8 cellular contexts compared by ENCODE assay signal in the genomic region with DNA sequence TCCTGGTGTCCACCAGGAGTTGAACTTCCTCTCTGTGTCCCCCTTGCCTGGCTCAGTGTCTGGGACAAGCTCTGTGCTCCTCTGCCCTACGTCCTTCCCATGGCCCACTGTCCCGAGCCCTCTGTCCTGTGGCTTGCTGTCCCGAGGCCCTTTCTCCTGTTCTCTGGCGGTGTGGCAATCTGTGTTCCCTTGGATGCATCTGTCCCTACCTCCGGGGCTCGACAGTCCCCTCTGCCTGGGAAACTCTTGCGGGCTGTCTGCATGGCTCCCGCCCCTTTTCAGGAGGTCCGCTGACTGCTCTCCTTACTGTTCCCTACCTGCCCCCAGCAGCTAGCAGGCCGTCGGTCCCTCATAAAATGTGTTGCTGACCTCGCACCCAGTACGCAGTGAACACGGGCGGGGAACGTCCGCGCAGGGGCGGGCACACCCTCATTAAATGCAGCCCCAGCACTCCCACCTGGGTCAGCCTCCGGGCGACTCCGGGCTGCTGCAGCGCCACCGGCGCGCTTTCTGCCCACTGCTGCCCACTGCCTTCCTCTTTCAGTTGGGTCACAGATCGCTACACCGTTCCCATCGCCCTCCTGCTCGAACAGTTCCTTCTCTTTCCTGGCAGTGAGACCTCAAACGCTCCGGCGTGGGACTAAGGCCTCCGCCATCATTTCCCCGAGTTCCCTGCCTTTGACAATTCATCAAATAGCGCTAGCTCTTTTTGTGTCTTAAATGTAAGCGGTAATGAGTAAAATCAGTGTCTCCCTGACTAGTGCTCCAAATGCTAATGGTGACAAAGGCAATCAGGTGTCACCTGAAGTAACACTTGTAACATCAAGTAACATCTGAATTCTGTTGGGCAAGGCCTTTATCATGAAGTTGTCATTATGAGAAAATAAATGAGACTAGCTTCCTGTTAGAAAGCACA.
DNase-seq lines count a peak whose midpoint lies in the region; ATAC-seq and TF ChIP-seq lines count a peak whose summit lies in the region.

No MANE protein-coding gene starts in this region.

- H3K4me1 Mint-ChIP-seq in activated naive CD8-positive, alpha-beta T cell treated with anti-CD3 and anti-CD28 coated beads, Interleukin-2, amount 50 U/mL, for 24 hours, result peaks cover 13% of the 10 kb centered on the region

- peak overlapping the region; percentile 68 for H3K4me3 Mint-ChIP-seq in activated naive CD8-positive, alpha-beta T cell treated with anti-CD3 and anti-CD28 coated beads, Interleukin-2, amount 50 U/mL, for 24 hours

- H3K4me3 ChIP-seq in heart left ventricle (peak overlapping the region in 9 of 12 donors; percentile 11 to 40 (median 32)), right lobe of liver (peak overlapping the region in 2 of 3 donors; percentile 7 to 17), upper lobe of right lung (peak overlapping the region; percentile 27)

- no peak overlapping the region for H3K27ac Mint-ChIP-seq in activated naive CD8-positive, alpha-beta T cell treated with anti-CD3 and anti-CD28 coated beads, Interleukin-2, amount 50 U/mL, for 24 hours

- H3K36me3 ChIP-seq in heart left ventricle, result no peaks in the 10 kb centered on the region
- no peaks in the 10 kb centered on the region for H3K36me3 ChIP-seq in right lobe of liver
- H3K36me3 ChIP-seq in upper lobe of right lung, result no peaks in the 10 kb centered on the region

- H3K9me3 Mint-ChIP-seq in activated naive CD8-positive, alpha-beta T cell treated with anti-CD3 and anti-CD28 coated beads, Interleukin-2, amount 50 U/mL, for 24 hours, result peaks cover 7% of the 10 kb centered on the region

- TF ChIP-seq CTCF in heart left ventricle (IDR thresholded peaks at IDR 0.05) (no peak), right lobe of liver (IDR thresholded peaks at IDR 0.05) (no peak), upper lobe of right lung (IDR thresholded peaks at IDR 0.05) (no peak)

- H3K4me1 ChIP-seq in heart left ventricle (peaks cover 0 to 9% (median 0%) of the 10 kb centered on the region in 12 donors), right lobe of liver (no peaks in the 10 kb centered on the region), upper lobe of right lung (no peaks in the 10 kb centered on the region)

- 34 to 56% (median 43%) methylated on average over 28 to 37 of the region's 37 CpGs for WGBS in heart left ventricle, 4 donors
- WGBS in right lobe of liver (ENCODE audit: insufficient coverage, low coverage, low lambda C conversion rate, missing lambda C conversion rate), result 27% methylated on average over 25 of the region's 37 CpGs

- peak in 3 of 4 donors; percentile 29 to 51 (median 42) for ATAC-seq in heart left ventricle
- ATAC-seq in Right ventricle myocardium inferior, result no peak
- ATAC-seq in activated naive CD8-positive, alpha-beta T cell treated with anti-CD3 and anti-CD28 coated beads, Interleukin-2, amount 50 U/mL, for 24 hours, result peak; percentile 37
- ATAC-seq in right lobe of liver, result peak; percentile 55 to 67 (median 62)
- ATAC-seq in upper lobe of right lung, result peak; percentile 72
- no peak for ATAC-seq in HG02970 (IDR thresholded peaks at IDR 0.05; ENCODE audit: low FRiP score, unreplicated experiment)
- no peak for ATAC-seq in GM21526 (IDR thresholded peaks at IDR 0.05; ENCODE audit: low FRiP score, unreplicated experiment)

- H3K36me3 Mint-ChIP-seq in activated naive CD8-positive, alpha-beta T cell treated with anti-CD3 and anti-CD28 coated beads, Interleukin-2, amount 50 U/mL, for 24 hours (ENCODE audit: low read depth), result no peaks in the 10 kb centered on the region

- H3K27me3 ChIP-seq in heart left ventricle (peaks cover 0 to 9% (median 0%) of the 10 kb centered on the region in 9 donors), right lobe of liver (no peaks in the 10 kb centered on the region), upper lobe of right lung (no peaks in the 10 kb centered on the region)

- peaks cover 4% of the 10 kb centered on the region for H3K27me3 Mint-ChIP-seq in activated naive CD8-positive, alpha-beta T cell treated with anti-CD3 and anti-CD28 coated beads, Interleukin-2, amount 50 U/mL, for 24 hours

- no peak overlapping the region for H3K27ac ChIP-seq in heart left ventricle
- H3K27ac ChIP-seq in right lobe of liver, result no peak overlapping the region
- no peak overlapping the region for H3K27ac ChIP-seq in upper lobe of right lung

- H3K9me3 ChIP-seq in heart left ventricle (peaks cover 0 to 15% (median 8%) of the 10 kb centered on the region in 12 donors), right lobe of liver (no peaks in the 10 kb centered on the region), upper lobe of right lung (no peaks in the 10 kb centered on the region)

- TF ChIP-seq POLR2A in heart left ventricle (IDR thresholded peaks at IDR 0.05), result no peak
- TF ChIP-seq POLR2A in right lobe of liver (IDR thresholded peaks at IDR 0.05), result no peak

- intact Hi-C loops in heart left ventricle (cut with DNase I), result no loop called here
- intact Hi-C loops in Right ventricle myocardium inferior (cut with DNase I), result no loop called here
- intact Hi-C loops in right lobe of liver (cut with DNase I), result no loop called here
- intact Hi-C loops in upper lobe of right lung (cut with DNase I), result no loop called here

- no peak for DNase-seq in heart left ventricle
- DNase-seq in Right ventricle myocardium inferior (ENCODE audit: missing footprints), result no peak
- DNase-seq in activated naive CD8-positive, alpha-beta T cell treated with anti-CD3 and anti-CD28 coated beads, Interleukin-2, amount 50 U/mL, for 24 hours, result no peak
- DNase-seq in right lobe of liver, result peak in 1 of 3 donors; percentile 23
- peak; percentile 68 for DNase-seq in upper lobe of right lung
- no peak for DNase-seq in Ammon's horn (ENCODE audit: low spot score)

Comparison
In these comparisons a context has a peak if more than half of its experiments do, and no peak if none do; other contexts are left out.
1. ATAC-seq: peak in heart left ventricle (3 of 4), activated naive CD8-positive, alpha-beta T cell treated with anti-CD3 and anti-CD28 coated beads, Interleukin-2, amount 50 U/mL, for 24 hours (single experiment), right lobe of liver (4 of 4) and upper lobe of right lung (single experiment); none in Right ventricle myocardium inferior (single experiment), HG02970 (single experiment) and GM21526 (single experiment).
2. Peak in every context shown above with its lines, with median percentiles within 50 percentile points of each other: H3K4me3 ChIP-seq.